6 cellular contexts compared by ENCODE assay signal in genomic region chr17:21307273-21307625, GRCh38. TPM values are rescaled to one million over a fixed set of nuclear protein-coding genes. Genes with fewer than 3 reads are reported as not detected.
DNase-seq lines count a peak whose midpoint lies in the region; ATAC-seq and TF ChIP-seq lines count a peak whose summit lies in the region.
"Not testable (repeated sequence)": the region's sequence is repeated elsewhere in the genome, so short reads cannot be mapped to it uniquely, and the experiment has no call there.

No MANE protein-coding gene starts in this region.

- not testable (repeated sequence) for H3K27me3 Mint-ChIP-seq in WTC11 (ENCODE audit: low read depth); natural killer cell treated with Interleukin-12 subunit alpha and Interleukin-12 subunit beta and Interleukin-15 and Interleukin-18, amount 100 ng/mL, for 72 hours; stimulated activated naive B cell treated with anti-CD40 and anti-IgM and Interleukin-4, amounts not matched to agents 10 μg/mL and 1 μg/mL and 100 μg/mL, for 72 hours

- H3K36me3 Mint-ChIP-seq in WTC11, result peaks cover 43% of the 10 kb centered on the region
- not testable (repeated sequence) for H3K36me3 Mint-ChIP-seq in natural killer cell treated with Interleukin-12 subunit alpha and Interleukin-12 subunit beta and Interleukin-15 and Interleukin-18, amount 100 ng/mL, for 72 hours
- H3K36me3 Mint-ChIP-seq in stimulated activated naive B cell treated with anti-CD40 and anti-IgM and Interleukin-4, amounts not matched to agents 10 μg/mL and 1 μg/mL and 100 μg/mL, for 72 hours, result peaks cover 55 to 60% of the 10 kb centered on the region in 2 donors

- H3K27ac Mint-ChIP-seq in WTC11; natural killer cell treated with Interleukin-12 subunit alpha and Interleukin-12 subunit beta and Interleukin-15 and Interleukin-18, amount 100 ng/mL, for 72 hours: not testable (repeated sequence)
- peak overlapping the region; percentile 25 for H3K27ac Mint-ChIP-seq in stimulated activated naive B cell treated with anti-CD40 and anti-IgM and Interleukin-4, amounts not matched to agents 10 μg/mL and 1 μg/mL and 100 μg/mL, for 72 hours

- peak; percentile 0 for DNase-seq in WTC11 (ENCODE audit: low spot score)
- peak; percentile 3 for DNase-seq in activated naive CD4-positive, alpha-beta T cell treated with anti-CD3 and anti-CD28 coated beads, Interleukin-2, amount 50 U/mL, for 16 hours
- peak; percentile 69 for DNase-seq in cardiac septum (ENCODE audit: low spot score)
- DNase-seq in left colon; stimulated activated naive B cell treated with anti-CD40 and anti-IgM and Interleukin-4, amounts not matched to agents 10 μg/mL and 1 μg/mL and 100 μg/mL, for 72 hours: not testable (repeated sequence)
- DNase-seq in natural killer cell treated with Interleukin-12 subunit alpha and Interleukin-12 subunit beta and Interleukin-15 and Interleukin-18, amount 100 ng/mL, for 72 hours (ENCODE audit: low spot score), result peak; percentile 57

- not testable (repeated sequence) for H3K4me3 Mint-ChIP-seq in WTC11; natural killer cell treated with Interleukin-12 subunit alpha and Interleukin-12 subunit beta and Interleukin-15 and Interleukin-18, amount 100 ng/mL, for 72 hours; stimulated activated naive B cell treated with anti-CD40 and anti-IgM and Interleukin-4, amounts not matched to agents 10 μg/mL and 1 μg/mL and 100 μg/mL, for 72 hours

- not testable (repeated sequence) for H3K9me3 Mint-ChIP-seq in WTC11; natural killer cell treated with Interleukin-12 subunit alpha and Interleukin-12 subunit beta and Interleukin-15 and Interleukin-18, amount 100 ng/mL, for 72 hours; stimulated activated naive B cell treated with anti-CD40 and anti-IgM and Interleukin-4, amounts not matched to agents 10 μg/mL and 1 μg/mL and 100 μg/mL, for 72 hours

- TF ChIP-seq CTCF in WTC11 (IDR thresholded peaks at IDR 0.05), result not testable (repeated sequence)

- not testable (repeated sequence) for ATAC-seq in WTC11; natural killer cell treated with Interleukin-12 subunit alpha and Interleukin-12 subunit beta and Interleukin-15 and Interleukin-18, amount 100 ng/mL, for 72 hours; stimulated activated naive B cell treated with anti-CD40 and anti-IgM and Interleukin-4, amounts not matched to agents 10 μg/mL and 1 μg/mL and 100 μg/mL, for 72 hours (replicated peaks)
- peak; percentile 10 for ATAC-seq in left colon

- intact Hi-C loops in cardiac septum (cut with DNase I); left colon (cut with DNase I, micrococcal nuclease): not testable (repeated sequence)

- POLR2A ChIA-PET in WTC11 (lab: Charles Lee), result not testable (repeated sequence)

- not testable (repeated sequence) for H3K4me1 Mint-ChIP-seq in WTC11; natural killer cell treated with Interleukin-12 subunit alpha and Interleukin-12 subunit beta and Interleukin-15 and Interleukin-18, amount 100 ng/mL, for 72 hours (ENCODE audit: low read depth in 2 of 2)
- peaks cover 8 to 16% of the 10 kb centered on the region in 2 donors for H3K4me1 Mint-ChIP-seq in stimulated activated naive B cell treated with anti-CD40 and anti-IgM and Interleukin-4, amounts not matched to agents 10 μg/mL and 1 μg/mL and 100 μg/mL, for 72 hours

- CTCF ChIA-PET in WTC11 (lab: Charles Lee), result not testable (repeated sequence)

RNA-seq across cellular contexts. Expression of gene MAP2K3, which starts 22.7 kb away (rescaled TPM):
- total RNA-seq in WTC11 (2021) (33.7 to 39.7 TPM (median 35.3 TPM) in 3 replicates), cardiac septum (70.5 TPM), left colon (10 to 100 TPM; 74.2 to 75.8 TPM)
- 10 to 100 TPM; 92.9 to 98.3 TPM for total RNA-seq in natural killer cell treated with Interleukin-12 subunit alpha and Interleukin-12 subunit beta and Interleukin-15 and Interleukin-18, amount 100 ng/mL, for 72 hours

RNA-seq across cellular contexts. Expression of gene NATD1, which starts 54.0 kb away (rescaled TPM):
- 10.1 to 11.2 TPM (median 11.1 TPM) in 3 replicates for total RNA-seq in WTC11 (2021)
- 14.4 TPM for total RNA-seq in cardiac septum
- 1 to 10 TPM; 3.1 to 5.6 TPM for total RNA-seq in left colon
- total RNA-seq in natural killer cell treated with Interleukin-12 subunit alpha and Interleukin-12 subunit beta and Interleukin-15 and Interleukin-18, amount 100 ng/mL, for 72 hours, result 1 to 10 TPM; 1.9 to 3.0 TPM
